8 cellular contexts compared by ENCODE assay signal in genomic region chr22:43001271-43002197, GRCh38. TPM values are rescaled to one million over a fixed set of nuclear protein-coding genes. Genes with fewer than 3 reads are reported as not detected.
DNase-seq lines count a peak whose midpoint lies in the region; ATAC-seq and TF ChIP-seq lines count a peak whose summit lies in the region.

No MANE protein-coding gene starts in this region.

- peak overlapping the region in 6 of 10 experiments; percentile 8 to 61 (median 34); a peak in 10 of 20 replicates for H3K4me3 ChIP-seq in BLaER1 treated with 17β-estradiol and CSF1 and Interleukin-3, amounts not matched to agents 10 nM and 100 nM
- peak overlapping the region; percentile 8 for H3K4me3 ChIP-seq in choroid plexus epithelial cell (ENCODE audit: low read depth, low read length)

- H3K27ac ChIP-seq in BLaER1 treated with 17β-estradiol and CSF1 and Interleukin-3, amounts not matched to agents 10 nM and 100 nM, result peak overlapping the region; percentile 53 to 97 (median 65); a peak in 21 of 22 replicates

- H3K9me3 ChIP-seq in BLaER1 treated with 17β-estradiol and CSF1 and Interleukin-3, amounts not matched to agents 10 nM and 100 nM (replicated peaks in 1 of 11), result peaks cover 0 to 18% (median 13%) of the 10 kb centered on the region in 11 experiments; a peak in 16 of 22 replicates

- peak; percentile 77 for DNase-seq in NOMO-1 treated with DMSO at 0.1 percent for 48 hours (lab: John Stamatoyannopoulos, UW; ENCODE audit: unreplicated experiment)
- peak; percentile 63 for DNase-seq in choroid plexus epithelial cell (ENCODE audit: low read depth)
- DNase-seq in myocyte (ENCODE audit: low read depth), result peak; percentile 32
- no peak for DNase-seq in activated gamma-delta T cell (lab: John Stamatoyannopoulos, UW)
- no peak for DNase-seq in NCI-H1694 (lab: John Stamatoyannopoulos, UW)

- ATAC-seq in GM21737 (IDR thresholded peaks at IDR 0.05; ENCODE audit: unreplicated experiment) (no peak), GM19035 (IDR thresholded peaks at IDR 0.05; ENCODE audit: unreplicated experiment) (no peak)

- TF ChIP-seq CTCF in choroid plexus epithelial cell (conservative IDR thresholded peaks at IDR 0.05; ENCODE audit: low read depth, low read length), result no peak

- no peaks in the 10 kb centered on the region for H3K27me3 ChIP-seq in BLaER1 treated with 17β-estradiol and CSF1 and Interleukin-3, amounts not matched to agents 10 nM and 100 nM

- peak overlapping the region; percentile 71 to 100 (median 89) for H3K4me2 ChIP-seq in BLaER1 treated with 17β-estradiol and CSF1 and Interleukin-3, amounts not matched to agents 10 nM and 100 nM

- H3K36me3 ChIP-seq in BLaER1 treated with 17β-estradiol and CSF1 and Interleukin-3, amounts not matched to agents 10 nM and 100 nM, result peaks cover 0 to 13% (median 7%) of the 10 kb centered on the region in 11 experiments; a peak in 11 of 22 replicates

- peaks cover 84 to 100% (median 100%) of the 10 kb centered on the region in 10 experiments for H3K4me1 ChIP-seq in BLaER1 treated with 17β-estradiol and CSF1 and Interleukin-3, amounts not matched to agents 10 nM and 100 nM

- peak overlapping the region; percentile 30 to 76 (median 59); a peak in 18 of 22 replicates for H3K9ac ChIP-seq in BLaER1 treated with 17β-estradiol and CSF1 and Interleukin-3, amounts not matched to agents 10 nM and 100 nM

- peaks cover 52 to 100% (median 89%) of the 10 kb centered on the region in 11 experiments for H4K20me1 ChIP-seq in BLaER1 treated with 17β-estradiol and CSF1 and Interleukin-3, amounts not matched to agents 10 nM and 100 nM

RNA-seq across cellular contexts. Expression of gene PACSIN2, which starts 13.4 kb away (rescaled TPM):
- 45.5 and 49.3 TPM in 2 replicates for total RNA-seq in myocyte
- 47.2 TPM for polyA plus RNA-seq in myocyte (2012)

Comparison
In these comparisons a context has a peak if more than half of its experiments do, and no peak if none do; other contexts are left out.
1. DNase-seq: peak in NOMO-1 treated with DMSO at 0.1 percent for 48 hours (single experiment), choroid plexus epithelial cell (single experiment) and myocyte (single experiment); none in activated gamma-delta T cell (single experiment) and NCI-H1694 (single experiment).